ENCODE assay signal across 7 cellular contexts in the genomic region with DNA sequence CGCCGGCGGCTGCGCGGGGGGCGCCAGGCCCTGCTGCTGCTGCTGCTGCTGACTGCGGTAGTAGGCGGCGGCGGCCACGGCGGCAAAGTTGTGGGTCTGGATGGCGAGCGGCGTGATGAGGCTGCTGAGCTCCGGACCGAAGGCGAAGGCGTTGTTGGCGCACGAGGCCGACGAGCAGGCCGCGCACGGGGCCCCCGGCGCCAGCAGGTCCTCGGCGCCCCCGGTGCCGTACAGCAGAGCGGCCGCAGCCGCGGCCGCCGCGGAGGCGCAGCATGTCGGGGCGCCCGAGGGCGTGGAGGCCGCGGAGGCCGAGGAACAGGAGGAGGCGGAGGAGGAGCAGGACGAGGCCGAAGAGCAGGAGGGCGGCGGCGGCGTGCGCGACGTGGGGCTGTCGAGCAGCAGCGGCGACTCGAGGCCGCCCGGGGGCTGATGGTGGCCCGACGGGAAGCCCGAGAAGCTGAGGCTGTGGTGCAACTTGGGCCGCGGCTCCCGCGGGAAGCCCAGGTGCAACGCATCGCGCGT. TPM values are rescaled to one million over a fixed set of nuclear protein-coding genes. Genes with fewer than 3 reads are reported as not detected.
DNase-seq lines count a peak whose midpoint lies in the region; ATAC-seq, FAIRE-seq and TF ChIP-seq lines count a peak whose summit lies in the region.

No MANE protein-coding gene starts in this region.

- no peak for TF ChIP-seq CTCF in esophagus squamous epithelium (IDR thresholded peaks at IDR 0.05)
- no peak for TF ChIP-seq CTCF in pancreas (IDR thresholded peaks at IDR 0.05)

- CTCF ChIA-PET in activated CD4-positive, alpha-beta memory T cell treated with anti-CD3 and anti-CD28 coated beads for 36 hours (lab: Charles Lee), result interaction anchor here (0.8 to 13.7 kb wide), 5 partner anchors 33 to 260 kb away, joined by 3 to 269 read pairs (median 23); no protein-coding TSS in a partner anchor

- H3K4me1 Mint-ChIP-seq in IgD-negative memory B cell, result peaks cover 34 to 39% (median 35%) of the 10 kb centered on the region in 3 donors
- peaks cover 44% of the 10 kb centered on the region for H3K4me1 Mint-ChIP-seq in activated CD4-positive, alpha-beta memory T cell treated with anti-CD3 and anti-CD28 coated beads for 36 hours (ENCODE audit: low read depth)

- H3K27ac ChIP-seq in esophagus squamous epithelium (peak overlapping the region; percentile 96 to 100 (median 98)), pancreas (peak overlapping the region; percentile 86 to 98 (median 96))

- peaks cover 4 to 32% (median 22%) of the 10 kb centered on the region in 3 donors for H3K36me3 ChIP-seq in esophagus squamous epithelium
- H3K36me3 ChIP-seq in pancreas, result peaks cover 0 to 30% (median 16%) of the 10 kb centered on the region in 3 donors

- H3K4me1 ChIP-seq in esophagus squamous epithelium (peaks cover 30 to 64% (median 33%) of the 10 kb centered on the region in 3 donors), pancreas (peaks cover 21 to 34% (median 29%) of the 10 kb centered on the region in 3 donors)

- H3K27me3 Mint-ChIP-seq in IgD-negative memory B cell, result no peaks in the 10 kb centered on the region
- no peaks in the 10 kb centered on the region for H3K27me3 Mint-ChIP-seq in activated CD4-positive, alpha-beta memory T cell treated with anti-CD3 and anti-CD28 coated beads for 36 hours

- H3K9me3 ChIP-seq in esophagus squamous epithelium (no peaks in the 10 kb centered on the region), pancreas (no peaks in the 10 kb centered on the region)

- peak in 2 of 4 donors; percentile 21 to 29 for TF ChIP-seq POLR2A in esophagus squamous epithelium (IDR thresholded peaks at IDR 0.05)

- H3K4me3 ChIP-seq in esophagus squamous epithelium, result peak overlapping the region; percentile 79 to 97 (median 92)
- H3K4me3 ChIP-seq in pancreas, result peak overlapping the region; percentile 87 to 98 (median 92)

- ATAC-seq in pancreas (no peak), GM18858 (IDR thresholded peaks at IDR 0.05; ENCODE audit: unreplicated experiment) (no peak), GM21717 (IDR thresholded peaks at IDR 0.05; ENCODE audit: unreplicated experiment) (no peak)

- peaks cover 14% of the 10 kb centered on the region for H3K36me3 Mint-ChIP-seq in IgD-negative memory B cell
- peaks cover 47% of the 10 kb centered on the region for H3K36me3 Mint-ChIP-seq in activated CD4-positive, alpha-beta memory T cell treated with anti-CD3 and anti-CD28 coated beads for 36 hours

- WGBS in esophagus squamous epithelium, 2 donors, result 1% methylated on average over 12 of the region's 74 CpGs; no CpG with 5 or more reads in 1 of the 2 donors
- 0 to 1% methylated on average over 43 to 74 of the region's 74 CpGs for WGBS in pancreas, 2 donors

- intact Hi-C loops in activated CD4-positive, alpha-beta memory T cell treated with anti-CD3 and anti-CD28 coated beads for 36 hours (cut with micrococcal nuclease), result loop anchor here (1.0 kb wide), 1 partner anchor 29 kb away; no protein-coding TSS in a partner anchor
- intact Hi-C loops in esophagus squamous epithelium (cut with DNase I), result loop anchor here (5.0 to 10.0 kb wide), 2 partner anchors 92 to 250 kb away; no protein-coding TSS in a partner anchor
- intact Hi-C loops in pancreas (cut with DNase I), result loop anchor here in 1 of 3 donors (5.0 to 10.0 kb wide), 2 partner anchors 90 to 247 kb away; no protein-coding TSS in a partner anchor

- peak overlapping the region; percentile 97 to 100 (median 99) for H3K27ac Mint-ChIP-seq in IgD-negative memory B cell
- H3K27ac Mint-ChIP-seq in activated CD4-positive, alpha-beta memory T cell treated with anti-CD3 and anti-CD28 coated beads for 36 hours, result peak overlapping the region; percentile 96

- peak overlapping the region; percentile 65 to 99 (median 96) for H3K4me3 Mint-ChIP-seq in IgD-negative memory B cell
- peak overlapping the region; percentile 94 for H3K4me3 Mint-ChIP-seq in activated CD4-positive, alpha-beta memory T cell treated with anti-CD3 and anti-CD28 coated beads for 36 hours

- POLR2A ChIA-PET in activated CD4-positive, alpha-beta memory T cell treated with anti-CD3 and anti-CD28 coated beads for 36 hours (lab: Charles Lee), result interaction anchor here (0.7 to 13.4 kb wide), 7 partner anchors 30 to 372 kb away, joined by 3 to 283 read pairs (median 6); partner anchors contain the start of gene THADA

- peak; percentile 55 for DNase-seq in activated CD4-positive, alpha-beta memory T cell treated with anti-CD3 and anti-CD28 coated beads for 36 hours
- DNase-seq in esophagus squamous epithelium (lab: John Stamatoyannopoulos, UW) (no peak), pancreas (peak in 3 of 6 donors; percentile 54 to 84 (median 62)), NCI-H345 (lab: John Stamatoyannopoulos, UW) (no peak)

- H3K27me3 ChIP-seq in esophagus squamous epithelium (no peaks in the 10 kb centered on the region), pancreas (no peaks in the 10 kb centered on the region)

- peaks cover 0 to 2% (median 0%) of the 10 kb centered on the region in 3 donors for H3K9me3 Mint-ChIP-seq in IgD-negative memory B cell
- H3K9me3 Mint-ChIP-seq in activated CD4-positive, alpha-beta memory T cell treated with anti-CD3 and anti-CD28 coated beads for 36 hours, result no peaks in the 10 kb centered on the region

- FAIRE-seq in pancreas (lab: Jason Lieb, UNC), result no peak

RNA-seq across cellular contexts. Expression of gene ZFP36L2, which starts 1.8 kb away (rescaled TPM):
- 249 TPM for polyA plus RNA-seq in IgD-negative memory B cell
- 10 to 100 TPM; 78.4 to 79.8 TPM for total RNA-seq in activated CD4-positive, alpha-beta memory T cell treated with anti-CD3 and anti-CD28 coated beads for 36 hours
- 10 to 100 TPM; 26.6 to 87.7 (median 41.8) TPM for total RNA-seq in esophagus squamous epithelium
- 100 to 1,000 TPM in 1 of 6 donors, 10 to 100 TPM in 5; 36.8 to 117 (median 64.8) TPM for total RNA-seq in pancreas
- 10 to 100 TPM; 44.4 to 52.6 TPM for polyA plus RNA-seq in pancreas
